11 cellular contexts compared by ENCODE assay signal in genomic region chr9:98906273-98907040, GRCh38. TPM values are rescaled to one million over a fixed set of nuclear protein-coding genes. Genes with fewer than 3 reads are reported as not detected.
DNase-seq lines count a peak whose midpoint lies in the region; ATAC-seq and TF ChIP-seq lines count a peak whose summit lies in the region.
"Had no signal": no experiment of that assay in that cellular context is flagged by ENCODE, and none has a peak within 500 bp of the region (broad histone marks: within the 10 kb centered on the region; RNA-seq: fewer than 3 reads in every experiment).

No MANE protein-coding gene starts in this region.

- H3K36me3 ChIP-seq in left ventricle myocardium inferior (no peaks in the 10 kb centered on the region), stomach (no peaks in the 10 kb centered on the region)

- intact Hi-C loops in left ventricle myocardium inferior (cut with micrococcal nuclease) (no loop called here), stomach (cut with DNase I; ENCODE audit: low total_unique reads) (no loop called here)

- no peak overlapping the region for H3K4me3 ChIP-seq in left ventricle myocardium inferior
- no peak overlapping the region for H3K4me3 ChIP-seq in stomach

- peak; percentile 55 for DNase-seq in NCI-H2171 (lab: John Stamatoyannopoulos, UW)
- DNase-seq in amniotic epithelial cell (ENCODE audit: low read depth): peak; percentile 78
- DNase-seq in left ventricle myocardium inferior: peak; percentile 62
- DNase-seq in stomach: no peak
- DNase-seq in retina: no peak
- DNase-seq in NCI-H510A (lab: John Stamatoyannopoulos, UW): no peak
- DNase-seq: Calu3, NCI-H226 had no signal

- H3K4me1 ChIP-seq in left ventricle myocardium inferior (peaks cover 51% of the 10 kb centered on the region), stomach (peaks cover 0 to 24% (median 13%) of the 10 kb centered on the region in 4 donors)

- no peak for TF ChIP-seq EP300 in stomach (IDR thresholded peaks at IDR 0.05)

- ATAC-seq in HG02981 (IDR thresholded peaks at IDR 0.05; ENCODE audit: unreplicated experiment): no peak
- ATAC-seq: WTC11 had no signal

- no peaks in the 10 kb centered on the region for H3K9me3 ChIP-seq in left ventricle myocardium inferior (replicated peaks)
- no peaks in the 10 kb centered on the region for H3K9me3 ChIP-seq in stomach

- no peaks in the 10 kb centered on the region for H3K27me3 ChIP-seq in left ventricle myocardium inferior (ENCODE audit: low read depth)
- no peaks in the 10 kb centered on the region for H3K27me3 ChIP-seq in stomach

- 57 to 62% (median 59%) methylated on average over 8 of the region's 8 CpGs for WGBS in stomach, 5 donors

- H3K27ac ChIP-seq in left ventricle myocardium inferior (replicated peaks) (peak overlapping the region; percentile 80), stomach (peak overlapping the region; percentile 4 to 59 (median 41))

- no peak for TF ChIP-seq POLR2A in stomach (IDR thresholded peaks at IDR 0.05)

- no peak for TF ChIP-seq CTCF in left ventricle myocardium inferior (IDR thresholded peaks at IDR 0.05; ENCODE audit: borderline replicate concordance)
- TF ChIP-seq CTCF in stomach (IDR thresholded peaks at IDR 0.05): no peak

RNA-seq across cellular contexts. Expression of gene COL15A1, which starts 37.2 kb away (rescaled TPM):
- total RNA-seq in left ventricle myocardium inferior (45.4 TPM), stomach (100 to 1,000 TPM in 2 of 5 donors, 10 to 100 TPM in 3; 26.3 to 173 (median 32.2) TPM)
- 10 to 100 TPM; 10.7 to 13.3 (median 12.0) TPM for polyA plus RNA-seq in stomach
- total RNA-seq: Calu3, mononuclear cell had no signal

Comparison
In these comparisons a context has a peak if more than half of its experiments do, and no peak if none do; other contexts are left out.
1. DNase-seq: peak in NCI-H2171 (single experiment), amniotic epithelial cell (single experiment) and left ventricle myocardium inferior (single experiment); none in stomach (single experiment), retina (single experiment) and NCI-H510A (single experiment).